15 cellular contexts compared by ENCODE assay signal in genomic region chr10:21363087-21363752, GRCh38.
DNase-seq lines count a peak whose midpoint lies in the region; ATAC-seq and TF ChIP-seq lines count a peak whose summit lies in the region.
"Had no signal": no experiment of that assay in that cellular context is flagged by ENCODE, and none has a peak within 500 bp of the region (broad histone marks: within the 10 kb centered on the region; RNA-seq: fewer than 3 reads in every experiment).

No MANE protein-coding gene starts in this region.

- intact Hi-C loops in left colon (cut with DNase I, micrococcal nuclease) = no loop called here

- peak in 1 of 2 donors; percentile 14 for DNase-seq in left colon
- DNase-seq in HT-29 (ENCODE audit: low spot score) = no peak
- no peak for DNase-seq in activated T-cell treated with anti-CD3 and anti-CD28 coated beads, Interleukin-2, amount 50 U/mL, for 1 hour
- DNase-seq in superior temporal gyrus (ENCODE audit: extremely low spot score) = no peak
- DNase-seq: activated CD4-positive, alpha-beta memory T cell treated with anti-CD3 and anti-CD28 coated beads for 36 hours; activated gamma-delta T cell treated with Interleukin-2 at 50 U/mL for 16 hours; NCI-H1048; NCI-H226; substantia nigra had no signal

- TF ChIP-seq RAD21 in Ishikawa (IDR thresholded peaks at IDR 0.05; ENCODE audit: low read depth) = no peak

- peak overlapping the region in 1 of 5 experiments; percentile 49 for H3K4me3 Mint-ChIP-seq in brain
- H3K4me3 Mint-ChIP-seq: activated CD4-positive, alpha-beta memory T cell treated with anti-CD3 and anti-CD28 coated beads for 36 hours; T-helper 2 cell treated with Interferon-gamma antibody and Interleukin-4, amounts not matched to agents 5 μg/mL and 100 μg/mL, for 36 hours had no signal

- H3K4me1 Mint-ChIP-seq in brain = peaks cover 26% of the 10 kb centered on the region

- H3K27me3 ChIP-seq in subcutaneous abdominal adipose tissue (ENCODE audit: control insufficient read depth in 5 of 5, insufficient read depth in 4 of 5, low read length in 5 of 5) = no peaks in the 10 kb centered on the region
- H3K27me3 ChIP-seq: Peyer's patch had no signal

- TF ChIP-seq EP300 in Ishikawa (IDR thresholded peaks at IDR 0.05; ENCODE audit: borderline replicate concordance) = no peak

- TF ChIP-seq CTCF in brain (conservative IDR thresholded peaks at IDR 0.05) = no peak

- no peaks in the 10 kb centered on the region for H3K36me3 ChIP-seq in subcutaneous abdominal adipose tissue (ENCODE audit: control insufficient read depth in 5 of 5, insufficient read depth in 5 of 5, low read length in 5 of 5)
- H3K36me3 ChIP-seq: HAP-1, Peyer's patch had no signal

- H3K27ac ChIP-seq in subcutaneous abdominal adipose tissue (ENCODE audit: low read depth, low read length) = peak overlapping the region; percentile 91

- ATAC-seq in left colon = peak; percentile 58

- H3K27ac Mint-ChIP-seq in brain = peak overlapping the region in 3 of 5 experiments; percentile 9 to 93 (median 16)
- H3K27ac Mint-ChIP-seq: activated CD4-positive, alpha-beta memory T cell treated with anti-CD3 and anti-CD28 coated beads for 36 hours; T-helper 2 cell treated with Interferon-gamma antibody and Interleukin-4, amounts not matched to agents 5 μg/mL and 100 μg/mL, for 36 hours had no signal

- H3K4me3 ChIP-seq in subcutaneous abdominal adipose tissue (ENCODE audit: low read depth in 1 of 5, low read length in 5 of 5) = no peak overlapping the region
- H3K4me3 ChIP-seq: HAP-1, Peyer's patch had no signal

- H3K9me3 Mint-ChIP-seq in brain = peaks cover 0 to 4% (median 0%) of the 10 kb centered on the region in 5 experiments
- H3K9me3 Mint-ChIP-seq: activated CD4-positive, alpha-beta memory T cell treated with anti-CD3 and anti-CD28 coated beads for 36 hours; T-helper 2 cell treated with Interferon-gamma antibody and Interleukin-4, amounts not matched to agents 5 μg/mL and 100 μg/mL, for 36 hours had no signal

- H3K9me3 ChIP-seq in subcutaneous abdominal adipose tissue (ENCODE audit: control insufficient read depth in 5 of 5, low read length in 5 of 5) = no peaks in the 10 kb centered on the region
- H3K9me3 ChIP-seq: HAP-1, Peyer's patch had no signal

- no peaks in the 10 kb centered on the region for H3K36me3 Mint-ChIP-seq in brain
- H3K36me3 Mint-ChIP-seq: activated CD4-positive, alpha-beta memory T cell treated with anti-CD3 and anti-CD28 coated beads for 36 hours had no signal

- H3K9ac ChIP-seq in subcutaneous abdominal adipose tissue (ENCODE audit: low read length in 5 of 5) = peak overlapping the region in 2 of 5 donors; percentile 1 to 56

- H3K27me3 Mint-ChIP-seq in brain = no peaks in the 10 kb centered on the region
- H3K27me3 Mint-ChIP-seq: activated CD4-positive, alpha-beta memory T cell treated with anti-CD3 and anti-CD28 coated beads for 36 hours had no signal

- H3K4me1 ChIP-seq in subcutaneous abdominal adipose tissue (ENCODE audit: control insufficient read depth in 5 of 5, insufficient read depth in 5 of 5, low read length in 5 of 5) = peaks cover 5 to 24% (median 20%) of the 10 kb centered on the region in 5 donors

TF ChIP-seq in Ishikawa, 13 proteins besides CTCF, POLR2A, EP300 and RAD21:
- TF ChIP-seq NFIC (IDR thresholded peaks at IDR 0.05) (peak; percentile 35; the same call in 1 of the 2 replicates), EGR1 (IDR thresholded peaks at IDR 0.05) (no peak), CREB1 (IDR thresholded peaks at IDR 0.05; ENCODE audit: low read depth) (no peak), ZBTB7A (IDR thresholded peaks at IDR 0.05; ENCODE audit: low read depth) (no peak), REST (IDR thresholded peaks at IDR 0.05; ENCODE audit: low read depth) (no peak)
TF ChIP-seq in Ishikawa: peak in this region for 1.
